In the genomic region with DNA sequence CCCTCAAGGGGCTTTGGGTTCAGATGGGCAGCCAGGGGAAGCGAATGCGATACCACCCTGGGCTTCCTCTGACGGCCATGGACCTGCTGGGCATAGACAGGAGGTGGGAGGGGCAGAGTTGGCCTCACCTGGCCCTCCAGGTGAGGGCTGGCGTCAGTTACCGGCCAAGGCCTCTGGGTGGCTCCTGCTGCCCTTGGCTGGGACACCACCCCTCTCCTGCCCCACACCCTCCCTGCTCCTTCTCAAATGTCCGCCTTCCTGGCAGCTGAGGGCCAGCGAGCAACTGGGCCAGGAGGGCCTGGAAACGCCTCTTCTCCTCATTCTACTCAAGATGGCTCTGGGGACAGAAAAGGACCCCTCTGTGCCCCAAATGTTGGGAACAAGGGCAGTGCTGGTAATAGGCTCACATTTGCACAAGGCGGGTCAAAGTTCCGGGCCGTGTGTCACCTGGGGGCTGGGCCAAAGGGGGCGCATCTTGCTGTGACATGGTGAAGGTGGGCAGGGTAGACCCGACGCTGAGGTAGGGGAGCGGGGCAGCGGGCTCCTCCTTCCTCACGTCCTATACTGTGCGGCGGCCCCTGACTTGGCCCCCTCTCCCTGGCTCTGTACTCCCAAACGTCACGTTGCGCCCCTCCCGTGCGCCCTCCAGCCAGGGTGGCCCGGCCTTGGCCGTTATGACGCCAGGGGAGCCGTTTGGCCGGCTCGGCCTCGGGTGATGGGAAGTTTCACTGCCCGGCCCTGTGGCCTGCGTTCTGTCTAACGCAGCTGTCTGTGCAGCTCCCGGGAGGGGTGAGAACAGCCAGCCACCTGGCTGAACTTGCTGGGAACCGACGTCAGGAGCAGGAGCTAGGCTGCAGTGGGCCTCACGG, we compare ENCODE assay signal across 11 cellular contexts. TPM values are rescaled to one million over a fixed set of nuclear protein-coding genes. Genes with fewer than 3 reads are reported as not detected.
DNase-seq lines count a peak whose midpoint lies in the region; ATAC-seq, FAIRE-seq and TF ChIP-seq lines count a peak whose summit lies in the region.
"Had no signal": no experiment of that assay in that cellular context is flagged by ENCODE, and none has a peak within 500 bp of the region (broad histone marks: within the 10 kb centered on the region; RNA-seq: fewer than 3 reads in every experiment).

No MANE protein-coding gene starts in this region.

- H3K4me1 ChIP-seq in upper lobe of right lung, result peaks cover 3% of the 10 kb centered on the region
- H3K4me1 ChIP-seq in Karpas-422 (ENCODE audit: low read length), result peaks cover 3% of the 10 kb centered on the region

- H3K27ac ChIP-seq in upper lobe of right lung, result no peak overlapping the region
- no peak overlapping the region for H3K27ac ChIP-seq in Karpas-422 (ENCODE audit: low read length)
- H3K27ac ChIP-seq: tibial artery had no signal

- H3K9me3 ChIP-seq in upper lobe of right lung (no peaks in the 10 kb centered on the region), Karpas-422 (ENCODE audit: low read length) (no peaks in the 10 kb centered on the region)
- H3K9me3 ChIP-seq: tibial artery had no signal

- in situ Hi-C loops in astrocyte of the spinal cord (cut with HindIII; ENCODE audit: low sequenced_read_pairs), result no loop called here

- H3K4me3 ChIP-seq in astrocyte of the spinal cord (ENCODE audit: low read depth, low read length), result no peak overlapping the region
- H3K4me3 ChIP-seq in kidney epithelial cell (ENCODE audit: low read depth, low read length), result no peak overlapping the region
- no peak overlapping the region for H3K4me3 ChIP-seq in upper lobe of right lung
- H3K4me3 ChIP-seq in Karpas-422 (ENCODE audit: low read length), result no peak overlapping the region

- FAIRE-seq in GM12891 (lab: Jason Lieb, UNC), result no peak

- DNase-seq in NCI-H345 (lab: John Stamatoyannopoulos, UW), result peak; percentile 10
- DNase-seq in NCI-H345 treated with DMSO at 0.1 percent for 48 hours (lab: John Stamatoyannopoulos, UW; ENCODE audit: unreplicated experiment), result no peak
- peak; percentile 34 for DNase-seq in astrocyte of the spinal cord (ENCODE audit: low read depth, low spot score)
- DNase-seq in kidney epithelial cell (ENCODE audit: low read depth), result no peak
- peak; percentile 87 for DNase-seq in upper lobe of right lung
- no peak for DNase-seq in GM12891 (ENCODE audit: insufficient read length, low spot score)
- DNase-seq in Karpas-422, result no peak
- DNase-seq: glutamatergic neuron, NCI-H2171, tibial artery had no signal

- TF ChIP-seq CTCF in astrocyte of the spinal cord (IDR thresholded peaks at IDR 0.05; ENCODE audit: low read depth, low read length), result no peak
- TF ChIP-seq CTCF in kidney epithelial cell (IDR thresholded peaks at IDR 0.05; ENCODE audit: insufficient read depth, low read length, poor library complexity, severe bottlenecking), result peak; percentile 24
- peak; percentile 35 for TF ChIP-seq CTCF in upper lobe of right lung (IDR thresholded peaks at IDR 0.05)

- H3K36me3 ChIP-seq in kidney epithelial cell (ENCODE audit: control insufficient read depth, insufficient read depth, low read length) (no peaks in the 10 kb centered on the region), upper lobe of right lung (no peaks in the 10 kb centered on the region), Karpas-422 (ENCODE audit: insufficient read depth, low read length) (no peaks in the 10 kb centered on the region)
- H3K36me3 ChIP-seq: tibial artery had no signal

- ATAC-seq in upper lobe of right lung (peak; percentile 89), HG02623 (IDR thresholded peaks at IDR 0.05; ENCODE audit: unreplicated experiment) (no peak)

- no peak for TF ChIP-seq POLR2A in GM12891 (IDR thresholded peaks at IDR 0.05; ENCODE audit: low read depth, low read length)

- no peak overlapping the region for H3K4me2 ChIP-seq in Karpas-422 (ENCODE audit: low read depth, low read length, poor library complexity, severe bottlenecking)

- H3K79me2 ChIP-seq in Karpas-422 (ENCODE audit: low read length), result no peaks in the 10 kb centered on the region

- no peak overlapping the region for H2AFZ ChIP-seq in Karpas-422 (ENCODE audit: low read length)

- intact Hi-C loops in upper lobe of right lung (cut with DNase I), result no loop called here

- H3K9ac ChIP-seq in Karpas-422 (ENCODE audit: low read length), result no peak overlapping the region

- no peaks in the 10 kb centered on the region for H3K9me2 ChIP-seq in Karpas-422 (replicated peaks; ENCODE audit: insufficient read depth, low read length)

- H4K20me1 ChIP-seq in Karpas-422 (ENCODE audit: insufficient read depth, low read depth, low read length), result peaks cover 6% of the 10 kb centered on the region; the same call in 1 of the 2 replicates

- H3K27me3 ChIP-seq in kidney epithelial cell (ENCODE audit: control insufficient read depth, insufficient read depth, low read length) (peaks cover 43% of the 10 kb centered on the region), upper lobe of right lung (peaks cover 14% of the 10 kb centered on the region), Karpas-422 (ENCODE audit: low read length) (no peaks in the 10 kb centered on the region)

TF ChIP-seq in GM12891, 5 proteins besides CTCF, POLR2A, EP300 and RAD21:
- TF ChIP-seq SPI1 (IDR thresholded peaks at IDR 0.05; ENCODE audit: low read depth, low read length), result no peak
- TF ChIP-seq POU2F2 (IDR thresholded peaks at IDR 0.05; ENCODE audit: low read depth, low read length), result no peak
- no peak for TF ChIP-seq TAF1 (IDR thresholded peaks at IDR 0.05; ENCODE audit: low read depth, low read length)
- no peak for TF ChIP-seq PAX5 (IDR thresholded peaks at IDR 0.05; ENCODE audit: insufficient read depth, low read length, severe bottlenecking)
- no peak for TF ChIP-seq POLR2AphosphoS5 (IDR thresholded peaks at IDR 0.05; ENCODE audit: low read depth, low read length)

RNA-seq across cellular contexts. Expression of gene DLK1, which starts 18.1 kb away (rescaled TPM):
- not detected in 2 replicates for total RNA-seq in kidney epithelial cell
- total RNA-seq in upper lobe of right lung, result not detected
- polyA plus RNA-seq in GM12891 (2012; ENCODE audit: low read depth, missing spikeins), result not detected
- not detected in 2 replicates for total RNA-seq in Karpas-422 (2014; rRNA removed; shearing (Covaris generic); ENCODE audit: low replicate concordance)

Comparison
In these comparisons a context has a peak if more than half of its experiments do, and no peak if none do; other contexts are left out.
1. DNase-seq: peak in NCI-H345 (single experiment), astrocyte of the spinal cord (single experiment) and upper lobe of right lung (single experiment); none in NCI-H345 treated with DMSO at 0.1 percent for 48 hours (single experiment), kidney epithelial cell (single experiment), GM12891 (single experiment) and Karpas-422 (single experiment).